Comparison of ENCODE assay signal across 17 cellular contexts in genomic region chr4:67521506-67521905, GRCh38. TPM values are rescaled to one million over a fixed set of nuclear protein-coding genes. Genes with fewer than 3 reads are reported as not detected.
DNase-seq lines count a peak whose midpoint lies in the region; ATAC-seq and TF ChIP-seq lines count a peak whose summit lies in the region.
"Had no signal": no experiment of that assay in that cellular context is flagged by ENCODE, and none has a peak within 500 bp of the region (broad histone marks: within the 10 kb centered on the region; RNA-seq: fewer than 3 reads in every experiment).

No MANE protein-coding gene starts in this region.

- POLR2A ChIA-PET in PC-3 (lab: Charles Lee; ENCODE audit: unreplicated experiment) = no interaction called here

- H3F3A ChIP-seq in PC-3 (ENCODE audit: low read length, unreplicated experiment) = no peaks in the 10 kb centered on the region

- H3K36me3 Mint-ChIP-seq in activated naive CD8-positive, alpha-beta T cell treated with anti-CD3 and anti-CD28 coated beads, Interleukin-2, amount 50 U/mL, for 24 hours (ENCODE audit: low read depth) = peaks cover 51% of the 10 kb centered on the region

- ATAC-seq in GM18909 (IDR thresholded peaks at IDR 0.05; ENCODE audit: poor library complexity, unreplicated experiment) (peak; percentile 84), GM21528 (IDR thresholded peaks at IDR 0.05; ENCODE audit: low FRiP score, unreplicated experiment) (peak; percentile 78), HG03196 (IDR thresholded peaks at IDR 0.05; ENCODE audit: unreplicated experiment) (peak; percentile 70), PC-3 (no peak), psoas muscle (no peak)
- ATAC-seq in activated naive CD8-positive, alpha-beta T cell treated with anti-CD3 and anti-CD28 coated beads, Interleukin-2, amount 50 U/mL, for 24 hours = peak; percentile 61
- ATAC-seq: left ventricle myocardium superior had no signal

- no peak overlapping the region for H3K4me3 Mint-ChIP-seq in activated naive CD8-positive, alpha-beta T cell treated with anti-CD3 and anti-CD28 coated beads, Interleukin-2, amount 50 U/mL, for 24 hours
- H3K4me3 Mint-ChIP-seq: nephron progenitor cell had no signal

- H3K79me2 ChIP-seq in PC-3 (ENCODE audit: low read length) = peaks cover 7% of the 10 kb centered on the region; the same call in 1 of the 2 replicates

- no peak for DNase-seq in activated naive CD8-positive, alpha-beta T cell treated with anti-CD3 and anti-CD28 coated beads, Interleukin-2, amount 50 U/mL, for 24 hours
- DNase-seq in PC-3 (no peak), brain microvascular endothelial cell (no peak), psoas muscle (no peak)
- DNase-seq: CD8-positive, alpha-beta memory T cell; erythroblast; IMR-90; left ventricle myocardium superior; NCI-H1436 treated with DMSO at 0.1 percent for 48 hours; nephron progenitor cell; Right ventricle myocardium superior; tibial artery had no signal

- peaks cover 11% of the 10 kb centered on the region for H3K9me3 Mint-ChIP-seq in activated naive CD8-positive, alpha-beta T cell treated with anti-CD3 and anti-CD28 coated beads, Interleukin-2, amount 50 U/mL, for 24 hours
- H3K9me3 Mint-ChIP-seq: CD8-positive, alpha-beta memory T cell had no signal

- peak overlapping the region; percentile 62 for H3K27ac Mint-ChIP-seq in activated naive CD8-positive, alpha-beta T cell treated with anti-CD3 and anti-CD28 coated beads, Interleukin-2, amount 50 U/mL, for 24 hours
- H3K27ac Mint-ChIP-seq: nephron progenitor cell had no signal

- in situ Hi-C loops in brain microvascular endothelial cell (cut with HindIII; ENCODE audit: low pct_ligation_motif_present, low sequenced_read_pairs) = no loop called here

- no peak overlapping the region for H3K27ac ChIP-seq in PC-3 (ENCODE audit: low read length)
- no peak overlapping the region for H3K27ac ChIP-seq in brain microvascular endothelial cell
- H3K27ac ChIP-seq in psoas muscle = no peak overlapping the region
- H3K27ac ChIP-seq: hepatocyte, tibial artery had no signal

- H3K9me3 ChIP-seq in PC-3 (ENCODE audit: low read length) (no peaks in the 10 kb centered on the region), psoas muscle (no peaks in the 10 kb centered on the region)
- H3K9me3 ChIP-seq: tibial artery had no signal

- no TSS peak for BruUV-seq in PC-3 (replicated peaks; lab: Mats Ljungman, UMichigan)

- H3K9ac ChIP-seq in PC-3 (ENCODE audit: low read length) = no peak overlapping the region

- H3K27me3 ChIP-seq in PC-3 (ENCODE audit: low read length) (no peaks in the 10 kb centered on the region), brain microvascular endothelial cell (replicated peaks) (no peaks in the 10 kb centered on the region), psoas muscle (ENCODE audit: insufficient read depth in 3 of 3, low read length in 2 of 3) (no peaks in the 10 kb centered on the region)
- H3K27me3 ChIP-seq: hepatocyte, tibial artery had no signal

- H3K36me3 ChIP-seq in PC-3 (ENCODE audit: low read depth, low read length) = peaks cover 7% of the 10 kb centered on the region
- H3K36me3 ChIP-seq in brain microvascular endothelial cell (replicated peaks) = peaks cover 10% of the 10 kb centered on the region
- H3K36me3 ChIP-seq in psoas muscle (ENCODE audit: insufficient read depth in 1 of 2, low read depth in 1 of 2) = peaks cover 0 to 36% of the 10 kb centered on the region in 2 donors

- H3K4me1 ChIP-seq in PC-3 (ENCODE audit: insufficient read depth, low read length) (no peaks in the 10 kb centered on the region), psoas muscle (no peaks in the 10 kb centered on the region)
- H3K4me1 ChIP-seq: tibial artery had no signal

- CTCF ChIA-PET in PC-3 (lab: Charles Lee) = no interaction called here

- intact Hi-C loops in PC-3 (cut with micrococcal nuclease) (no loop called here), psoas muscle (cut with DNase I) (no loop called here)

- H3K4me1 Mint-ChIP-seq in activated naive CD8-positive, alpha-beta T cell treated with anti-CD3 and anti-CD28 coated beads, Interleukin-2, amount 50 U/mL, for 24 hours = peaks cover 53% of the 10 kb centered on the region
- H3K4me1 Mint-ChIP-seq: nephron progenitor cell had no signal

- H3K9me2 ChIP-seq in PC-3 (replicated peaks; ENCODE audit: low read length) = no peaks in the 10 kb centered on the region

- H4K20me1 ChIP-seq in PC-3 (ENCODE audit: low read length) = no peaks in the 10 kb centered on the region

- H3K4me2 ChIP-seq in PC-3 (ENCODE audit: low read length) = no peak overlapping the region
- H3K4me2 ChIP-seq: hepatocyte had no signal

- H3K27me3 Mint-ChIP-seq in activated naive CD8-positive, alpha-beta T cell treated with anti-CD3 and anti-CD28 coated beads, Interleukin-2, amount 50 U/mL, for 24 hours = no peaks in the 10 kb centered on the region

- 91 to 100% (median 91%) methylated on average over 1 of the region's 1 CpG for WGBS in psoas muscle, 3 donors

- TF ChIP-seq CTCF in PC-3 (conservative IDR thresholded peaks at IDR 0.05; ENCODE audit: low read depth, low read length) (no peak), brain microvascular endothelial cell (IDR thresholded peaks at IDR 0.05; ENCODE audit: low read depth, low read length, missing control alignments) (no peak), psoas muscle (IDR thresholded peaks at IDR 0.05) (no peak)

- H2AFZ ChIP-seq in PC-3 (ENCODE audit: low read length) = no peak overlapping the region
- H2AFZ ChIP-seq: hepatocyte had no signal

- H3K4me3 ChIP-seq in PC-3 (ENCODE audit: low read length) (no peak overlapping the region), brain microvascular endothelial cell (ENCODE audit: low read depth, low read length) (no peak overlapping the region), psoas muscle (no peak overlapping the region)
- H3K4me3 ChIP-seq: hepatocyte, tibial artery had no signal

RNA-seq across cellular contexts. Expression of gene CENPC, which starts 23.8 kb away (rescaled TPM):
- total RNA-seq in PC-3 (2014; rRNA removed) (8.4 and 10.6 TPM in 2 replicates), psoas muscle (1 to 10 TPM; 3.5 to 5.6 (median 4.5) TPM)
- 1 to 10 TPM; 1.5 to 3.2 (median 2.1) TPM for polyA plus RNA-seq in psoas muscle

RNA-seq across cellular contexts. Expression of gene STAP1, which starts 37.0 kb away (rescaled TPM):
- total RNA-seq in PC-3 (2014; rRNA removed) (not detected in 2 replicates), psoas muscle (under 1 TPM in 1 of 4 donors, not detected in 3; 0.23 TPM)
- polyA plus RNA-seq in psoas muscle = under 1 TPM in 1 of 3 donors, not detected in 2; 0.04 TPM
- total RNA-seq: cerebellum, hepatocyte, IMR-90, Right ventricle myocardium superior had no signal
- polyA plus RNA-seq: hepatocyte, IMR-90 had no signal

Comparison
In these comparisons a context has a peak if more than half of its experiments do, and no peak if none do; other contexts are left out.
1. ATAC-seq: peak in GM18909 (single experiment), GM21528 (single experiment), HG03196 (single experiment) and activated naive CD8-positive, alpha-beta T cell treated with anti-CD3 and anti-CD28 coated beads, Interleukin-2, amount 50 U/mL, for 24 hours (single experiment); none in PC-3 (single experiment) and psoas muscle (0 of 4).